22 cellular contexts compared by ENCODE assay signal in the genomic region with DNA sequence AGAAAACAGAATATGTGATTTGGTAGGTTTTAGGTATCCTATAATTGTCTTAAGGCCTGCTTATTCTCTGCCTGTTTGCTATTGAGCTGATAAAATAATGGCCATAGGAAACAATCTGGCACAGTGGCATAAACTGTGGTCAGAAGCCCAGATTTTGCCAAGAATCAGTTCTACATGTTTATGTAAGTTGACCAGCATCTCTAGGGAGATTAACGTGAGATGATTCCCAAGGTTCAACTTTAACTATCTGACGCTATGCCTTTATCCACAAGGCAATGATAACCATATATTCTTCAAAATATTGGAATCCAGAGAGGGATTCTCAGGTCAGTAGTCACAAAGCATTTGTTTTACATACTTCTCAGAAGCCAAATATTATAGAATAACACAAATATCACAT. TPM values are rescaled to one million over a fixed set of nuclear protein-coding genes. Genes with fewer than 3 reads are reported as not detected.
"Had no signal": no experiment of that assay in that cellular context is flagged by ENCODE, and none has a peak within 500 bp of the region (broad histone marks: within the 10 kb centered on the region; RNA-seq: fewer than 3 reads in every experiment).

No MANE protein-coding gene starts in this region.

- H3K4me3 Mint-ChIP-seq: activated CD4-positive, alpha-beta T cell treated with anti-CD3 and anti-CD28 coated beads, Interleukin-2, amount 10 ng/mL, durations not matched to agents 7 days and 5 days; activated naive CD8-positive, alpha-beta T cell treated with anti-CD3 and anti-CD28 coated beads for 36 hours; mesothelial cell of epicardium; nephron progenitor cell; T-helper 2 cell treated with Interferon-gamma antibody and Interleukin-4, amounts not matched to agents 5 μg/mL and 100 μg/mL, for 36 hours had no signal

- H3K9me3 ChIP-seq: heart right ventricle, lower lobe of right lung, right atrium auricular region, transverse colon had no signal

- H3K27ac Mint-ChIP-seq: activated CD4-positive, alpha-beta T cell treated with anti-CD3 and anti-CD28 coated beads, Interleukin-2, amount 10 ng/mL, durations not matched to agents 7 days and 5 days; activated naive CD8-positive, alpha-beta T cell treated with anti-CD3 and anti-CD28 coated beads for 36 hours; nephron progenitor cell; progenitor cell of endocrine pancreas; T-helper 2 cell treated with Interferon-gamma antibody and Interleukin-4, amounts not matched to agents 5 μg/mL and 100 μg/mL, for 36 hours had no signal

- H3K27ac ChIP-seq: cardiac muscle cell, heart right ventricle, lower lobe of right lung, right atrium auricular region, transverse colon had no signal

- H3K36me3 Mint-ChIP-seq: mesothelial cell of epicardium had no signal

- H3K9me3 Mint-ChIP-seq: activated CD4-positive, alpha-beta T cell treated with anti-CD3 and anti-CD28 coated beads, Interleukin-2, amount 10 ng/mL, durations not matched to agents 7 days and 5 days; activated naive CD8-positive, alpha-beta T cell treated with anti-CD3 and anti-CD28 coated beads for 36 hours; mesothelial cell of epicardium; nephron progenitor cell; T-helper 2 cell treated with Interferon-gamma antibody and Interleukin-4, amounts not matched to agents 5 μg/mL and 100 μg/mL, for 36 hours had no signal

- H3K4me1 ChIP-seq: heart right ventricle, lower lobe of right lung, right atrium auricular region, transverse colon had no signal

- H3K27me3 Mint-ChIP-seq: activated CD4-positive, alpha-beta T cell treated with anti-CD3 and anti-CD28 coated beads, Interleukin-2, amount 10 ng/mL, durations not matched to agents 7 days and 5 days; activated naive CD8-positive, alpha-beta T cell treated with anti-CD3 and anti-CD28 coated beads for 36 hours; progenitor cell of endocrine pancreas had no signal

- H3K4me3 ChIP-seq: cardiac muscle cell, heart right ventricle, lower lobe of right lung, right atrium auricular region, transverse colon had no signal

- ATAC-seq: heart right ventricle, left colon, lower lobe of right lung had no signal

- FAIRE-seq: small intestine had no signal

- H3K27me3 ChIP-seq: cardiac muscle cell, heart right ventricle, right atrium auricular region, transverse colon had no signal

- DNase-seq: activated CD4-positive, alpha-beta T cell treated with anti-CD3 and anti-CD28 coated beads, Interleukin-2, amount 10 ng/mL, durations not matched to agents 7 days and 5 days; activated CD8-positive, alpha-beta memory T cell treated with anti-CD3 and anti-CD28 coated beads for 24 hours; activated naive CD8-positive, alpha-beta T cell treated with anti-CD3 and anti-CD28 coated beads for 36 hours; amygdala; erythroblast; foreskin melanocyte; heart right ventricle; left colon; lower lobe of right lung; nephron progenitor cell; occipital lobe; small intestine; stimulated activated CD4-positive, alpha-beta T cell treated with anti-CD3 and anti-CD28 coated beads, Interleukin-4, amount 100 ng/mL, for 24 hours; stimulated activated naive CD4-positive, alpha-beta T cell; substantia nigra; SW 1271; transverse colon had no signal

- H3K36me3 ChIP-seq: cardiac muscle cell, heart right ventricle, lower lobe of right lung, right atrium auricular region, transverse colon had no signal

RNA-seq across cellular contexts. Expression of gene AP1S3, which starts 25.6 kb away (rescaled TPM):
- total RNA-seq: cardiac muscle cell had no signal
